ENCODE assay signal across 20 cellular contexts in the genomic region with DNA sequence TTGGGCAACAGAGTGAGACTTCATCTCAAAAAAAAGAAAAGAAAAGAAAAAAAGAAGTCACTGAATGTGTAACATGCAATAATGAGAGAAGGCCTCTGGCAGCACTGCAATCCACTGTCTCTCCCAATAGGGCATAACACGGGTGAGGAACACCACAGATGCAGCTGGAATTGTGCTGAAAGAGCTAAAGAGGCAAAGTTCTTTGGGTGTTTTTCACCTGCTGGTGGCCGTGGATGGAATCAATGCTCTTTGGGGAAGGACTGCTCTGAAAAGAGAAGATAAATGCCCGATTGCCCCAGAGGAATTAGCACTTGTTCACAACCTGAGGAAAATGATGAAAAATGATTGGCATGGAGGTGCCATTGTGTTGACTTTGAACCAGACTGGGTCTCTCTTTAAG. TPM values are rescaled to one million over a fixed set of nuclear protein-coding genes. Genes with fewer than 3 reads are reported as not detected.
DNase-seq lines count a peak whose midpoint lies in the region; ATAC-seq and TF ChIP-seq lines count a peak whose summit lies in the region.
"Had no signal": no experiment of that assay in that cellular context is flagged by ENCODE, and none has a peak within 500 bp of the region (broad histone marks: within the 10 kb centered on the region; RNA-seq: fewer than 3 reads in every experiment).

No MANE protein-coding gene starts in this region.

- H3K36me3 Mint-ChIP-seq in WTC11 (peaks cover 4% of the 10 kb centered on the region; the same call in 1 of the 2 replicates), MCF 10A (ENCODE audit: insufficient read depth, unreplicated experiment) (peaks cover 5% of the 10 kb centered on the region)
- H3K36me3 Mint-ChIP-seq in effector memory CD8-positive, alpha-beta T cell (ENCODE audit: insufficient read depth): no peaks in the 10 kb centered on the region

- intact Hi-C loops in MCF 10A (cut with micrococcal nuclease): no loop called here

- peaks cover 4% of the 10 kb centered on the region for H3K9me3 Mint-ChIP-seq in WTC11
- no peaks in the 10 kb centered on the region for H3K9me3 Mint-ChIP-seq in effector memory CD8-positive, alpha-beta T cell
- H3K9me3 Mint-ChIP-seq in MCF 10A (ENCODE audit: unreplicated experiment): no peaks in the 10 kb centered on the region

- POLR2A ChIA-PET in WTC11 (lab: Charles Lee) (interaction anchor here (0.6 kb wide), 1 partner anchor 86 kb away, joined by 3 read pairs; no protein-coding TSS in a partner anchor), MCF 10A (lab: Yijun Ruan, JAX) (interaction anchor here (2.5 kb wide), 1 partner anchor 32 kb away, joined by 23 read pairs; the partner anchor contains the start of gene CYBRD1)

- peak overlapping the region; percentile 44; the same call in 1 of the 2 replicates for H3K27ac ChIP-seq in HUES64 (ENCODE audit: low read depth, low read length)
- H3K27ac ChIP-seq: C4-2B had no signal

- no TSS peak for BruUV-seq in MCF 10A (replicated peaks; lab: Mats Ljungman, UMichigan)

- WGBS in HUES64: 82% methylated on average over 3 of the region's 3 CpGs

- H3K36me3 ChIP-seq in HUES64 (ENCODE audit: insufficient read depth, low read length) (no peaks in the 10 kb centered on the region), kidney epithelial cell (ENCODE audit: control insufficient read depth, insufficient read depth, low read length) (no peaks in the 10 kb centered on the region)

- H3K27me3 Mint-ChIP-seq in WTC11 (ENCODE audit: low read depth): no peaks in the 10 kb centered on the region
- no peaks in the 10 kb centered on the region for H3K27me3 Mint-ChIP-seq in effector memory CD8-positive, alpha-beta T cell
- no peaks in the 10 kb centered on the region for H3K27me3 Mint-ChIP-seq in MCF 10A (ENCODE audit: insufficient read depth, unreplicated experiment)
- H3K27me3 Mint-ChIP-seq: T-cell had no signal

- H3K4me1 ChIP-seq in HUES64 (ENCODE audit: insufficient read depth, low read length): peaks cover 4% of the 10 kb centered on the region; the same call in 1 of the 2 replicates

- H3K4me1 Mint-ChIP-seq in WTC11: peaks cover 10% of the 10 kb centered on the region
- peaks cover 0 to 2% of the 10 kb centered on the region in 2 donors for H3K4me1 Mint-ChIP-seq in effector memory CD8-positive, alpha-beta T cell (ENCODE audit: low read depth in 2 of 2)
- H3K4me1 Mint-ChIP-seq in MCF 10A (ENCODE audit: insufficient read depth, unreplicated experiment): peaks cover 6% of the 10 kb centered on the region
- H3K4me1 Mint-ChIP-seq: T-cell had no signal

- H3K4me3 Mint-ChIP-seq in WTC11 (no peak overlapping the region), MCF 10A (ENCODE audit: unreplicated experiment) (no peak overlapping the region)
- no peak overlapping the region for H3K4me3 Mint-ChIP-seq in effector memory CD8-positive, alpha-beta T cell
- H3K4me3 Mint-ChIP-seq: T-cell had no signal

- H3K9me3 ChIP-seq in HUES64 (ENCODE audit: insufficient read depth, low read depth, low read length): no peaks in the 10 kb centered on the region

- DNase-seq in WTC11 (ENCODE audit: low spot score): peak; percentile 35
- DNase-seq in kidney epithelial cell (ENCODE audit: low read depth): no peak
- no peak for DNase-seq in retinal pigment epithelial cell (ENCODE audit: low read depth)
- no peak for DNase-seq in HUDEP-2 (lab: John Stamatoyannopoulos, UW; ENCODE audit: unreplicated experiment in 76 of 76)
- no peak for DNase-seq in effector memory CD8-positive, alpha-beta T cell
- no peak for DNase-seq in MCF 10A (ENCODE audit: unreplicated experiment)
- DNase-seq: ACHN, AML-193, DND-41, HCEC 1CT, KG1, NCI-H187 treated with DMSO at 0.1 percent for 48 hours, NCI-H2171, RPMI8226, SHP77 treated with DMSO at 0.1 percent for 48 hours, T-cell had no signal

- H3K9ac ChIP-seq in HUES64 (ENCODE audit: low read depth, low read length): no peak overlapping the region

- no peaks in the 10 kb centered on the region for H3K27me3 ChIP-seq in HUES64 (ENCODE audit: insufficient read depth, low read length)
- no peaks in the 10 kb centered on the region for H3K27me3 ChIP-seq in kidney epithelial cell (ENCODE audit: control insufficient read depth, insufficient read depth, low read length)

- TF ChIP-seq CTCF in WTC11 (IDR thresholded peaks at IDR 0.05): no peak
- TF ChIP-seq CTCF in kidney epithelial cell (IDR thresholded peaks at IDR 0.05; ENCODE audit: insufficient read depth, low read length, poor library complexity, severe bottlenecking): peak; percentile 2
- peak; percentile 34 for TF ChIP-seq CTCF in retinal pigment epithelial cell (conservative IDR thresholded peaks at IDR 0.05; ENCODE audit: low read depth, low read length)
- TF ChIP-seq CTCF in MCF 10A (IDR thresholded peaks at IDR 0.05; ENCODE audit: unreplicated experiment): no peak

- H3K27ac Mint-ChIP-seq in WTC11 (no peak overlapping the region), MCF 10A (ENCODE audit: low read depth, unreplicated experiment) (no peak overlapping the region)
- H3K27ac Mint-ChIP-seq in effector memory CD8-positive, alpha-beta T cell: no peak overlapping the region
- H3K27ac Mint-ChIP-seq: T-cell had no signal

- ATAC-seq in WTC11: peak; percentile 78
- no peak for ATAC-seq in effector memory CD8-positive, alpha-beta T cell (replicated peaks)
- ATAC-seq: SK-N-SH treated with all-trans-retinoic acid at 6 μM for 48 hours, T-cell had no signal

- CTCF ChIA-PET in WTC11 (lab: Charles Lee) (interaction anchor here (0.6 to 2.0 kb wide), 10 partner anchors 9 to 562 kb away, joined by 3 to 6 read pairs (median 4); no protein-coding TSS in a partner anchor), MCF 10A (lab: Yijun Ruan, JAX) (no interaction called here)

- H3K4me3 ChIP-seq in HUES64 (ENCODE audit: low read length): no peak overlapping the region
- H3K4me3 ChIP-seq in kidney epithelial cell (ENCODE audit: low read depth, low read length): no peak overlapping the region
- H3K4me3 ChIP-seq in retinal pigment epithelial cell (ENCODE audit: low read length): no peak overlapping the region

TF ChIP-seq in WTC11, 78 proteins besides CTCF, POLR2A, EP300 and RAD21 (continues in another document):
- TF ChIP-seq ZNF232 (CRISPR knock-in tag; IDR thresholded peaks at IDR 0.05) (no peak), PRDM15 (CRISPR knock-in tag; IDR thresholded peaks at IDR 0.05) (no peak), JUN (CRISPR knock-in tag; IDR thresholded peaks at IDR 0.05) (no peak), GABPB1 (CRISPR knock-in tag; IDR thresholded peaks at IDR 0.05) (no peak)
- TF ChIP-seq, protein P1, sequence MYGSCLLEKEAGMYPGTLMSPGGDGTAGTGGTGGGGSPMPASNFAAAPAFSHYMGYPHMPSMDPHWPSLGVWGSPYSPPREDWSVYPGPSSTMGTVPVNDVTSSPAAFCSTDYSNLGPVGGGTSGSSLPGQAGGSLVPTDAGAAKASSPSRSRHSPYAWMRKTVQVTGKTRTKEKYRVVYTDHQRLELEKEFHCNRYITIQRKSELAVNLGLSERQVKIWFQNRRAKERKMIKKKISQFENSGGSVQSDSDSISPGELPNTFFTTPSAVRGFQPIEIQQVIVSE (CRISPR knock-in tag; IDR thresholded peaks at IDR 0.05; ENCODE audit: borderline replicate concordance): no peak
- TF ChIP-seq, protein P2, sequence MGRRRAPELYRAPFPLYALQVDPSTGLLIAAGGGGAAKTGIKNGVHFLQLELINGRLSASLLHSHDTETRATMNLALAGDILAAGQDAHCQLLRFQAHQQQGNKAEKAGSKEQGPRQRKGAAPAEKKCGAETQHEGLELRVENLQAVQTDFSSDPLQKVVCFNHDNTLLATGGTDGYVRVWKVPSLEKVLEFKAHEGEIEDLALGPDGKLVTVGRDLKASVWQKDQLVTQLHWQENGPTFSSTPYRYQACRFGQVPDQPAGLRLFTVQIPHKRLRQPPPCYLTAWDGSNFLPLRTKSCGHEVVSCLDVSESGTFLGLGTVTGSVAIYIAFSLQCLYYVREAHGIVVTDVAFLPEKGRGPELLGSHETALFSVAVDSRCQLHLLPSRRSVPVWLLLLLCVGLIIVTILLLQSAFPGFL (CRISPR knock-in tag; IDR thresholded peaks at IDR 0.05; ENCODE audit: borderline replicate concordance): no peak

RNA-seq across cellular contexts. Expression of gene CYBRD1, which starts 31.0 kb away (rescaled TPM):
- polyA plus RNA-seq in HUES64 (2013, experiment 1 of 2): 5.1 TPM
- 5.3 TPM for polyA plus RNA-seq in HUES64 (2013, experiment 2 of 2)
- total RNA-seq in WTC11 (2021): 5.9 to 7.9 TPM (median 7.2 TPM) in 3 replicates
- total RNA-seq in kidney epithelial cell: 6.8 and 8.8 TPM in 2 replicates
- 8.9 and 15.8 TPM in 2 replicates for total RNA-seq in MCF 10A (2022)
- total RNA-seq: OCI-LY7 had no signal

RNA-seq across cellular contexts. Expression of gene DCAF17, which starts 57.3 kb away (rescaled TPM):
- 13.1 TPM for polyA plus RNA-seq in HUES64 (2013, experiment 1 of 2)
- 13.8 TPM for polyA plus RNA-seq in HUES64 (2013, experiment 2 of 2)
- total RNA-seq in WTC11 (2021) (27.2 to 34.0 TPM (median 30.5 TPM) in 3 replicates), kidney epithelial cell (15.4 and 18.5 TPM in 2 replicates), MCF 10A (2022) (20.8 and 21.3 TPM in 2 replicates)

RNA-seq across cellular contexts. Expression of gene METTL8, which starts 57.5 kb away (rescaled TPM):
- 36.3 TPM for polyA plus RNA-seq in HUES64 (2013, experiment 1 of 2)
- 34.1 TPM for polyA plus RNA-seq in HUES64 (2013, experiment 2 of 2)
- total RNA-seq in WTC11 (2021) (47.8 to 59.1 TPM (median 53.4 TPM) in 3 replicates), kidney epithelial cell (26.6 and 26.7 TPM in 2 replicates), MCF 10A (2022) (28.4 and 55.1 TPM in 2 replicates)

Comparison
In these comparisons a context has a peak if more than half of its experiments do, and no peak if none do; other contexts are left out.
1. CTCF ChIP-seq: peak in kidney epithelial cell (single experiment) and retinal pigment epithelial cell (single experiment); none in WTC11 (single experiment) and MCF 10A (single experiment).